ENCODE assay signal across 24 cellular contexts in the genomic region with DNA sequence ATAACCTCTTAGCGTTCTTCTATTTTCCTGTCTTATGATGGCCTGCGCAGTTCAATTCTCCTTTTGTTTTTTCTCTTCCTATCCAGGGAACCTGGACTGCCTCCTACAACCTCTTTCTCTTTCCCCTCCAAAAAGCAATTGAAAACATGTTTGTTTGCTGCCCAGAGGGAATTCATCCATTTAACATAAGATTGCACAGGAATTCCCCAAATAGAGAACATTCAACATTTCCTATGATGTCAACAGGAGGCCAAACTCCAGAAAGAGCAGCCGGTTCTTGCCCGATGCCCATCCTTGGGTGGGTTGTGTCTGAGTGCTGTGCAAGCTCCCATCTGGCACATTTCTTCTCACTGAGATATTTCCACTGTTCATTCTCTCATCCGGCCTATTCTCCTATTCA.
"Had no signal": no experiment of that assay in that cellular context is flagged by ENCODE, and none has a peak within 500 bp of the region (broad histone marks: within the 10 kb centered on the region; RNA-seq: fewer than 3 reads in every experiment).

No MANE protein-coding gene starts in this region.

- H3K4me3 ChIP-seq: dorsolateral prefrontal cortex, lung, ovary, psoas muscle, skin epidermis, spleen, thoracic aorta, tibial nerve, upper lobe of left lung had no signal

- DNase-seq: central memory CD4-positive, alpha-beta T cell; dorsolateral prefrontal cortex; effector CD4-positive, alpha-beta T cell; foreskin melanocyte; mesendoderm; midbrain; naive thymus-derived CD8-positive, alpha-beta T cell; nephron progenitor cell; nucleus accumbens; ovary; posterior cingulate gyrus; psoas muscle; right cardiac atrium; spleen; stimulated activated CD4-positive, alpha-beta T cell treated with anti-CD3 and anti-CD28 coated beads, Interleukin-4, amount 100 ng/mL, for 4 hours; stimulated activated naive CD8-positive, alpha-beta T cell treated with anti-CD3 and anti-CD28 coated beads, Interleukin-15, Interleukin-2, amounts not matched to agents 100 U/mL and 50 U/mL, for 24 hours; substantia nigra; upper lobe of left lung had no signal

- H3K9me3 ChIP-seq: ovary, psoas muscle, spleen, thoracic aorta, tibial nerve, upper lobe of left lung had no signal

- H3K4me3 Mint-ChIP-seq: naive thymus-derived CD8-positive, alpha-beta T cell; nephron progenitor cell; stimulated activated memory B cell treated with anti-CD40 and anti-IgM and Interleukin-4, amounts not matched to agents 10 μg/mL and 1 μg/mL and 100 μg/mL, for 72 hours had no signal

- H3K36me3 ChIP-seq: ovary, spleen, thoracic aorta, tibial nerve, upper lobe of left lung had no signal

- ATAC-seq: left lobe of liver; naive thymus-derived CD8-positive, alpha-beta T cell; psoas muscle; right cardiac atrium; stimulated activated memory B cell treated with anti-CD40 and anti-IgM and Interleukin-4, amounts not matched to agents 10 μg/mL and 1 μg/mL and 100 μg/mL, for 72 hours; stimulated activated naive CD8-positive, alpha-beta T cell treated with anti-CD3 and anti-CD28 coated beads, Interleukin-15, Interleukin-2, amounts not matched to agents 100 U/mL and 50 U/mL, for 24 hours had no signal

- H3K4me1 ChIP-seq: psoas muscle, spleen, tibial nerve, upper lobe of left lung had no signal

- H3K27me3 Mint-ChIP-seq: stimulated activated memory B cell treated with anti-CD40 and anti-IgM and Interleukin-4, amounts not matched to agents 10 μg/mL and 1 μg/mL and 100 μg/mL, for 72 hours had no signal

- H3K27me3 ChIP-seq: dorsolateral prefrontal cortex, ovary, spleen, tibial nerve, upper lobe of left lung had no signal

- H3K4me1 Mint-ChIP-seq: naive thymus-derived CD8-positive, alpha-beta T cell; stimulated activated memory B cell treated with anti-CD40 and anti-IgM and Interleukin-4, amounts not matched to agents 10 μg/mL and 1 μg/mL and 100 μg/mL, for 72 hours had no signal

- H3K27ac ChIP-seq: dorsolateral prefrontal cortex, ovary, psoas muscle, skin epidermis, spleen, thoracic aorta, tibial nerve, upper lobe of left lung had no signal

- H3K36me3 Mint-ChIP-seq: naive thymus-derived CD8-positive, alpha-beta T cell; stimulated activated memory B cell treated with anti-CD40 and anti-IgM and Interleukin-4, amounts not matched to agents 10 μg/mL and 1 μg/mL and 100 μg/mL, for 72 hours had no signal

- H3K27ac Mint-ChIP-seq: naive thymus-derived CD8-positive, alpha-beta T cell; nephron progenitor cell; stimulated activated memory B cell treated with anti-CD40 and anti-IgM and Interleukin-4, amounts not matched to agents 10 μg/mL and 1 μg/mL and 100 μg/mL, for 72 hours had no signal

- H3K9me3 Mint-ChIP-seq: naive thymus-derived CD8-positive, alpha-beta T cell; nephron progenitor cell; stimulated activated memory B cell treated with anti-CD40 and anti-IgM and Interleukin-4, amounts not matched to agents 10 μg/mL and 1 μg/mL and 100 μg/mL, for 72 hours had no signal
